In the genomic region with DNA sequence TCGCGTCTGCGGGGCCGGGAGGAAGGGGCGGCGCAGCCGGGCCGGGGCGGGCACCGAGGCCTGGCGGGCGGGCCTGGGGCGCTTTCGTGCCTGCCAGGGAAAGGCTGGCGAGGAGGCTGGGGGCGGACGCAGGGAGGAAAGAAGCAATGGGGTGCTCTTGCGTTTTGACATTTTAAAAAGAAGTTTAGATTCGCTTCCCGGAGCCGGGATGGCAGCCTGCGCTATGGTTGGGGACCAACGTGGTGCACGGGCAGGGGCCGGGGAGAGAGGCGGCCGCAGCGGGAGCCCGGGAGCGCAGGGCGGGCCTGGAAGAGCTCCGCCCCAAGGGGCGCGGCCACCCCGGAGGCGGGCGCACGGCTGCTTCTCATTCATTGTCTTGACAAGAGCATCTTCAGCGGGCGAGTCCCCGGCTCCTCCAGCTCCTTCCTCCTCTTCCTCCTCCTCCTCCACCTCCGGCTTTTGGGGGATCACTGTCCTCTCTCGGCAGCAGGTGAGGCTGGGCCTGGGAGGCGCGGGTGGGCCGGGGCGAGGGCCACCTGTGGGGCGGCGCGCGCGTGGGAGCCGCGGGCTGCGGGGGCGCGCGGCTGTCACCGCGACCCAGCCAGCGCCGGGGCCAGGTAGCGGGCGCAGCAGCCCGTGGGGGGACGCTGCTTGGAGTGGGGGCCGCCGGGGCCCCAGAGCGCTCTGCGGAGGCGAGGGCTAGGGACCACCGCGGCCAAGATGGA, we compare ENCODE assay signal across 7 cellular contexts. TPM values are rescaled to one million over a fixed set of nuclear protein-coding genes. Genes with fewer than 3 reads are reported as not detected.
DNase-seq lines count a peak whose midpoint lies in the region; ATAC-seq and TF ChIP-seq lines count a peak whose summit lies in the region.

CORO1A (plus strand) TSS at position 367 of the 725 bp plus-strand sequence. CDS start 1,608 bp downstream, outside the sequence.

- H3K27ac Mint-ChIP-seq in chondrocyte (ENCODE audit: unreplicated experiment), result peak within 1 kb of the TSS; percentile 77

- no peaks in the 10 kb centered on the region for H3K9me3 Mint-ChIP-seq in chondrocyte (ENCODE audit: low read depth)

- H3K27me3 Mint-ChIP-seq in chondrocyte (ENCODE audit: low read depth), result no peaks in the 10 kb centered on the region

- ATAC-seq in GM18505 (IDR thresholded peaks at IDR 0.05; ENCODE audit: unreplicated experiment) (peak; percentile 41), HG02981 (IDR thresholded peaks at IDR 0.05; ENCODE audit: unreplicated experiment) (peak; percentile 46)

- H3K4me1 Mint-ChIP-seq in chondrocyte (ENCODE audit: low read depth), result peaks cover 9% of the 10 kb centered on the region

- DNase-seq in NCI-H2227 treated with DMSO at 0.1 percent for 48 hours (lab: John Stamatoyannopoulos, UW), result peak; percentile 73
- DNase-seq in activated CD4-positive, CD25-positive, alpha-beta regulatory T cell treated with anti-CD3 and anti-CD28 coated beads, Interleukin-2, amount 50 U/mL, for 72 hours, result peak; percentile 89
- peak; percentile 94 for DNase-seq in chondrocyte (ENCODE audit: low spot score)
- DNase-seq in left kidney (ENCODE audit: low read depth, low spot score), result peak; percentile 91
- DNase-seq in stimulated activated CD4-positive, alpha-beta T cell treated with anti-CD3 and anti-CD28 coated beads, Interleukin-1b, Interleukin-23, amount 100 ng/mL, for 4 hours (ENCODE audit: low read depth in 2 of 2), result peak; percentile 74 to 79

- peak within 1 kb of the TSS; percentile 82 for H3K4me3 Mint-ChIP-seq in chondrocyte (ENCODE audit: unreplicated experiment)

- TF ChIP-seq POLR2A in GM18505 (IDR thresholded peaks at IDR 0.05; ENCODE audit: borderline replicate concordance, extremely low read depth, insufficient read depth, insufficient read length), result peak; percentile 93

- TF ChIP-seq CTCF in chondrocyte (IDR thresholded peaks at IDR 0.05), result no peak

- no peaks in the 10 kb centered on the region for H3K36me3 Mint-ChIP-seq in chondrocyte (ENCODE audit: low read depth)

RNA-seq across cellular contexts. Expression of gene CORO1A, which starts in this region (rescaled TPM):
- 2.2 to 3.0 TPM (median 2.9 TPM) in 3 replicates for total RNA-seq in chondrocyte

Comparison
In these comparisons a context has a peak if more than half of its experiments do, and no peak if none do; other contexts are left out.
1. Peak in every context shown above with its lines: DNase-seq and ATAC-seq.